2 cellular contexts compared by ENCODE assay signal in the genomic region with DNA sequence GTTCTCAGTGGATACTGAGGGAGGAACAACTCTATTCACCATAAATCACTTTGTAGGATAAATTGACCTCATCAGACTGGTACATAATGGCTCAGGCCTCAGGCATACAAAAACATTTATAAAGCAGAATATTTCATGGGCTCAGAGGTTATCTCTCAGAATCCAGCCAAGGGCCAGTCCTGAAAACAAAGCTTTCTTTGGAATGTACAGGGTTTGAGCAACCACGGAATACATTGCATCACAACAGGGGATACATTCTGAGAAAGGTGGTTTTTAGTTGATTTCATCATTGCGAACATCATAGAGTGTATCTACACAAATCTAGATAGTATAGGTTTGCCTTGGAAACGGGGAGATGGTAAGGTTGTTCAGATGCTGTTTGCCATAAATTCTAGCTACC.
A peak's percentile ranks its signal among the peaks of the same experiment; 100 is the strongest.
TF ChIP-seq lines count a peak whose summit lies in the region.

No MANE protein-coding gene starts in this region.

TF ChIP-seq in GM23338, 12 proteins besides CTCF, POLR2A, EP300 and RAD21 (continues in another document):
- TF ChIP-seq, protein P1, sequence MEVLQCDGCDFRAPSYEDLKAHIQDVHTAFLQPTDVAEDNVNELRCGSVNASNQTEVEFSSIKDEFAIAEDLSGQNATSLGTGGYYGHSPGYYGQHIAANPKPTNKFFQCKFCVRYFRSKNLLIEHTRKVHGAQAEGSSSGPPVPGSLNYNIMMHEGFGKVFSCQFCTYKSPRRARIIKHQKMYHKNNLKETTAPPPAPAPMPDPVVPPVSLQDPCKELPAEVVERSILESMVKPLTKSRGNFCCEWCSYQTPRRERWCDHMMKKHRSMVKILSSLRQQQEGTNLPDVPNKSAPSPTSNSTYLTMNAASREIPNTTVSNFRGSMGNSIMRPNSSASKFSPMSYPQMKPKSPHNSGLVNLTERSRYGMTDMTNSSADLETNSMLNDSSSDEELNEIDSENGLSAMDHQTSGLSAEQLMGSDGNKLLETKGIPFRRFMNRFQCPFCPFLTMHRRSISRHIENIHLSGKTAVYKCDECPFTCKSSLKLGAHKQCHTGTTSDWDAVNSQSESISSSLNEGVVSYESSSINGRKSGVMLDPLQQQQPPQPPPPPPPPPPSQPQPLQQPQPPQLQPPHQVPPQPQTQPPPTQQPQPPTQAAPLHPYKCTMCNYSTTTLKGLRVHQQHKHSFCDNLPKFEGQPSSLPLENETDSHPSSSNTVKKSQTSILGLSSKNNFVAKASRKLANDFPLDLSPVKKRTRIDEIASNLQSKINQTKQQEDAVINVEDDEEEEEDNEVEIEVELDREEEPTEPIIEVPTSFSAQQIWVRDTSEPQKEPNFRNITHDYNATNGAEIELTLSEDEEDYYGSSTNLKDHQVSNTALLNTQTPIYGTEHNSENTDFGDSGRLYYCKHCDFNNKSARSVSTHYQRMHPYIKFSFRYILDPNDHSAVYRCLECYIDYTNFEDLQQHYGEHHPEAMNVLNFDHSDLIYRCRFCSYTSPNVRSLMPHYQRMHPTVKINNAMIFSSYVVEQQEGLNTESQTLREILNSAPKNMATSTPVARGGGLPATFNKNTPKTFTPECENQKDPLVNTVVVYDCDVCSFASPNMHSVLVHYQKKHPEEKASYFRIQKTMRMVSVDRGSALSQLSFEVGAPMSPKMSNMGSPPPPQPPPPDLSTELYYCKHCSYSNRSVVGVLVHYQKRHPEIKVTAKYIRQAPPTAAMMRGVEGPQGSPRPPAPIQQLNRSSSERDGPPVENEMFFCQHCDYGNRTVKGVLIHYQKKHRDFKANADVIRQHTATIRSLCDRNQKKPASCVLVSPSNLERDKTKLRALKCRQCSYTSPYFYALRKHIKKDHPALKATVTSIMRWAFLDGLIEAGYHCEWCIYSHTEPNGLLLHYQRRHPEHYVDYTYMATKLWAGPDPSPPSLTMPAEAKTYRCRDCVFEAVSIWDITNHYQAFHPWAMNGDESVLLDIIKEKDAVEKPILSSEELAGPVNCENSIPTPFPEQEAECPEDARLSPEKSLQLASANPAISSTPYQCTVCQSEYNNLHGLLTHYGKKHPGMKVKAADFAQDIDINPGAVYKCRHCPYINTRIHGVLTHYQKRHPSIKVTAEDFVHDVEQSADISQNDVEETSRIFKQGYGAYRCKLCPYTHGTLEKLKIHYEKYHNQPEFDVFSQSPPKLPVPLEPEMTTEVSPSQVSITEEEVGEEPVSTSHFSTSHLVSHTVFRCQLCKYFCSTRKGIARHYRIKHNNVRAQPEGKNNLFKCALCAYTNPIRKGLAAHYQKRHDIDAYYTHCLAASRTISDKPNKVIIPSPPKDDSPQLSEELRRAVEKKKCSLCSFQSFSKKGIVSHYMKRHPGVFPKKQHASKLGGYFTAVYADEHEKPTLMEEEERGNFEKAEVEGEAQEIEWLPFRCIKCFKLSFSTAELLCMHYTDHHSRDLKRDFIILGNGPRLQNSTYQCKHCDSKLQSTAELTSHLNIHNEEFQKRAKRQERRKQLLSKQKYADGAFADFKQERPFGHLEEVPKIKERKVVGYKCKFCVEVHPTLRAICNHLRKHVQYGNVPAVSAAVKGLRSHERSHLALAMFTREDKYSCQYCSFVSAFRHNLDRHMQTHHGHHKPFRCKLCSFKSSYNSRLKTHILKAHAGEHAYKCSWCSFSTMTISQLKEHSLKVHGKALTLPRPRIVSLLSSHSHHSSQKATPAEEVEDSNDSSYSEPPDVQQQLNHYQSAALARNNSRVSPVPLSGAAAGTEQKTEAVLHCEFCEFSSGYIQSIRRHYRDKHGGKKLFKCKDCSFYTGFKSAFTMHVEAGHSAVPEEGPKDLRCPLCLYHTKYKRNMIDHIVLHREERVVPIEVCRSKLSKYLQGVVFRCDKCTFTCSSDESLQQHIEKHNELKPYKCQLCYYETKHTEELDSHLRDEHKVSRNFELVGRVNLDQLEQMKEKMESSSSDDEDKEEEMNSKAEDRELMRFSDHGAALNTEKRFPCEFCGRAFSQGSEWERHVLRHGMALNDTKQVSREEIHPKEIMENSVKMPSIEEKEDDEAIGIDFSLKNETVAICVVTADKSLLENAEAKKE (CRISPR knock-in tag; IDR thresholded peaks at IDR 0.05): no peak
- no peak for TF ChIP-seq CREB1 (CRISPR knock-in tag; IDR thresholded peaks at IDR 0.05; ENCODE audit: low read depth)
- no peak for TF ChIP-seq ZNF331 (CRISPR knock-in tag; IDR thresholded peaks at IDR 0.05; ENCODE audit: low read depth)
- TF ChIP-seq NANOG (IDR thresholded peaks at IDR 0.05; ENCODE audit: borderline replicate concordance): no peak
- TF ChIP-seq, protein P2, sequence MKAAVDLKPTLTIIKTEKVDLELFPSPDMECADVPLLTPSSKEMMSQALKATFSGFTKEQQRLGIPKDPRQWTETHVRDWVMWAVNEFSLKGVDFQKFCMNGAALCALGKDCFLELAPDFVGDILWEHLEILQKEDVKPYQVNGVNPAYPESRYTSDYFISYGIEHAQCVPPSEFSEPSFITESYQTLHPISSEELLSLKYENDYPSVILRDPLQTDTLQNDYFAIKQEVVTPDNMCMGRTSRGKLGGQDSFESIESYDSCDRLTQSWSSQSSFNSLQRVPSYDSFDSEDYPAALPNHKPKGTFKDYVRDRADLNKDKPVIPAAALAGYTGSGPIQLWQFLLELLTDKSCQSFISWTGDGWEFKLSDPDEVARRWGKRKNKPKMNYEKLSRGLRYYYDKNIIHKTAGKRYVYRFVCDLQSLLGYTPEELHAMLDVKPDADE (IDR thresholded peaks at IDR 0.05): no peak
- TF ChIP-seq POLR2AphosphoS5 (IDR thresholded peaks at IDR 0.05; ENCODE audit: low read depth): no peak
- no peak for TF ChIP-seq STAT1 (IDR thresholded peaks at IDR 0.05; ENCODE audit: unreplicated experiment)
- no peak for TF ChIP-seq EZH2phosphoT487 (IDR thresholded peaks at IDR 0.05; ENCODE audit: unreplicated experiment)
- no peak for TF ChIP-seq EZH2 (IDR thresholded peaks at IDR 0.05; ENCODE audit: low read depth, unreplicated experiment)
- TF ChIP-seq JUNB (IDR thresholded peaks at IDR 0.05; ENCODE audit: unreplicated experiment): no peak
- TF ChIP-seq ZNF114 (CRISPR knock-in tag; IDR thresholded peaks at IDR 0.05): no peak

TF ChIP-seq in IMR-90, 13 proteins besides CTCF, POLR2A, EP300 and RAD21:
- TF ChIP-seq, protein P3, sequence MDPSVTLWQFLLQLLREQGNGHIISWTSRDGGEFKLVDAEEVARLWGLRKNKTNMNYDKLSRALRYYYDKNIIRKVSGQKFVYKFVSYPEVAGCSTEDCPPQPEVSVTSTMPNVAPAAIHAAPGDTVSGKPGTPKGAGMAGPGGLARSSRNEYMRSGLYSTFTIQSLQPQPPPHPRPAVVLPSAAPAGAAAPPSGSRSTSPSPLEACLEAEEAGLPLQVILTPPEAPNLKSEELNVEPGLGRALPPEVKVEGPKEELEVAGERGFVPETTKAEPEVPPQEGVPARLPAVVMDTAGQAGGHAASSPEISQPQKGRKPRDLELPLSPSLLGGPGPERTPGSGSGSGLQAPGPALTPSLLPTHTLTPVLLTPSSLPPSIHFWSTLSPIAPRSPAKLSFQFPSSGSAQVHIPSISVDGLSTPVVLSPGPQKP (IDR thresholded peaks at IDR 0.05; ENCODE audit: borderline replicate concordance, low read depth, low read length): no peak
- TF ChIP-seq, protein P4, sequence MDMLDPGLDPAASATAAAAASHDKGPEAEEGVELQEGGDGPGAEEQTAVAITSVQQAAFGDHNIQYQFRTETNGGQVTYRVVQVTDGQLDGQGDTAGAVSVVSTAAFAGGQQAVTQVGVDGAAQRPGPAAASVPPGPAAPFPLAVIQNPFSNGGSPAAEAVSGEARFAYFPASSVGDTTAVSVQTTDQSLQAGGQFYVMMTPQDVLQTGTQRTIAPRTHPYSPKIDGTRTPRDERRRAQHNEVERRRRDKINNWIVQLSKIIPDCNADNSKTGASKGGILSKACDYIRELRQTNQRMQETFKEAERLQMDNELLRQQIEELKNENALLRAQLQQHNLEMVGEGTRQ (IDR thresholded peaks at IDR 0.05; ENCODE audit: low read depth, low read length): no peak
- TF ChIP-seq RCOR1 (IDR thresholded peaks at IDR 0.05; ENCODE audit: insufficient replicate concordance, low read length) (no peak), CEBPB (IDR thresholded peaks at IDR 0.05; ENCODE audit: low read depth, low read length) (peak; percentile 83), SMC3 (IDR thresholded peaks at IDR 0.05; ENCODE audit: low read depth, low read length) (no peak)
